25 cellular contexts compared by ENCODE assay signal in the genomic region with DNA sequence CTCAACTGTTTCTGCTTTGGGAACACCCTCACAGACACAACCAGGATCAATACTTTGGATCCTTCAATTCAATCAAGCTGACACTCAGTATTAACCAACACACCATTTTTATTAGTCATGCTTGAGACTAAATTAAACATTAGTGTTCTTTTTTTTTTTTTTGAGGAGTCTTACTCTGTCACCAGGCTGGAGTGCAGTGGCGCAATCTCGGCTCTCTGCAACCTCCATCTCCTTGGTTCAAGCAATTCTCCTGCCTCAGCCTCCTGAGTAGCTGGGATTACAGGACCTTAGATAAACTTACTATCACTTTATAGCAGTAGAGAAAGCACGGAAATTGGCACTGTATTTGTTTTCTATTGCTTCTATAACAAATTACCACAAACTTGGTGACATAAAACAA.
"Had no signal": no experiment of that assay in that cellular context is flagged by ENCODE, and none has a peak within 500 bp of the region (broad histone marks: within the 10 kb centered on the region; RNA-seq: fewer than 3 reads in every experiment).

No MANE protein-coding gene starts in this region.

- H3K9me3 ChIP-seq: gastroesophageal sphincter, heart left ventricle, left lung, prostate gland, thoracic aorta, tibial nerve, upper lobe of left lung had no signal

- H3K4me3 ChIP-seq: dorsolateral prefrontal cortex, gastroesophageal sphincter, heart left ventricle, hepatocyte, left lung, prostate gland, skin epidermis, thoracic aorta, tibial nerve, upper lobe of left lung had no signal

- H3K36me3 ChIP-seq: gastroesophageal sphincter, heart left ventricle, left lung, prostate gland, thoracic aorta, tibial nerve, upper lobe of left lung had no signal

- H2AFZ ChIP-seq: hepatocyte had no signal

- H3K27ac Mint-ChIP-seq: stimulated activated naive B cell treated with anti-CD40 and anti-IgM and Interleukin-4, amounts not matched to agents 10 μg/mL and 1 μg/mL and 100 μg/mL, for 72 hours; stimulated activated naive CD8-positive, alpha-beta T cell treated with anti-CD3 and anti-CD28 coated beads, Interleukin-15, Interleukin-2, amounts not matched to agents 100 ng/mL and 50 ng/mL, for 24 hours had no signal

- H3K4me1 ChIP-seq: prostate gland had no signal

- H3K27ac ChIP-seq: epithelial cell of prostate, foreskin keratinocyte, gastroesophageal sphincter, heart left ventricle, hepatocyte, left lung, prostate gland, skin epidermis, thoracic aorta, tibial nerve, upper lobe of left lung had no signal

- H3K4me2 ChIP-seq: hepatocyte had no signal

- H3K4me3 Mint-ChIP-seq: stimulated activated naive B cell treated with anti-CD40 and anti-IgM and Interleukin-4, amounts not matched to agents 10 μg/mL and 1 μg/mL and 100 μg/mL, for 72 hours; stimulated activated naive CD8-positive, alpha-beta T cell treated with anti-CD3 and anti-CD28 coated beads, Interleukin-15, Interleukin-2, amounts not matched to agents 100 ng/mL and 50 ng/mL, for 24 hours had no signal

- ATAC-seq: esophagus mucosa; foreskin keratinocyte; gastroesophageal sphincter; heart left ventricle; left cardiac atrium; left lung; naive thymus-derived CD4-positive, alpha-beta T cell; right cardiac atrium; stimulated activated naive B cell treated with anti-CD40 and anti-IgM and Interleukin-4, amounts not matched to agents 10 μg/mL and 1 μg/mL and 100 μg/mL, for 72 hours had no signal

- H3K27me3 ChIP-seq: dorsolateral prefrontal cortex, foreskin keratinocyte, gastroesophageal sphincter, heart left ventricle, hepatocyte, left lung, tibial nerve, upper lobe of left lung had no signal

- H3K9me3 Mint-ChIP-seq: nephron; stimulated activated naive B cell treated with anti-CD40 and anti-IgM and Interleukin-4, amounts not matched to agents 10 μg/mL and 1 μg/mL and 100 μg/mL, for 72 hours; stimulated activated naive CD8-positive, alpha-beta T cell treated with anti-CD3 and anti-CD28 coated beads, Interleukin-15, Interleukin-2, amounts not matched to agents 100 ng/mL and 50 ng/mL, for 24 hours had no signal

- DNase-seq: dorsolateral prefrontal cortex; effector CD4-positive, alpha-beta T cell; foreskin keratinocyte; heart left ventricle; left cardiac atrium; left lung; mesendoderm; midbrain; naive thymus-derived CD4-positive, alpha-beta T cell; nucleus accumbens; right cardiac atrium; stimulated activated CD4-positive, alpha-beta T cell treated with anti-CD3 and anti-CD28 coated beads, Interleukin-15, amount 100 ng/mL, for 24 hours; stimulated activated CD4-positive, alpha-beta T cell treated with anti-CD3 and anti-CD28 coated beads, Interleukin-2, amount 100 ng/mL, for 48 hours; stimulated activated naive B cell treated with anti-CD40 and anti-IgM and Interleukin-4, amounts not matched to agents 10 μg/mL and 1 μg/mL and 100 μg/mL, for 72 hours; upper lobe of left lung had no signal
